Comparison of ENCODE assay signal across 15 cellular contexts in the genomic region with DNA sequence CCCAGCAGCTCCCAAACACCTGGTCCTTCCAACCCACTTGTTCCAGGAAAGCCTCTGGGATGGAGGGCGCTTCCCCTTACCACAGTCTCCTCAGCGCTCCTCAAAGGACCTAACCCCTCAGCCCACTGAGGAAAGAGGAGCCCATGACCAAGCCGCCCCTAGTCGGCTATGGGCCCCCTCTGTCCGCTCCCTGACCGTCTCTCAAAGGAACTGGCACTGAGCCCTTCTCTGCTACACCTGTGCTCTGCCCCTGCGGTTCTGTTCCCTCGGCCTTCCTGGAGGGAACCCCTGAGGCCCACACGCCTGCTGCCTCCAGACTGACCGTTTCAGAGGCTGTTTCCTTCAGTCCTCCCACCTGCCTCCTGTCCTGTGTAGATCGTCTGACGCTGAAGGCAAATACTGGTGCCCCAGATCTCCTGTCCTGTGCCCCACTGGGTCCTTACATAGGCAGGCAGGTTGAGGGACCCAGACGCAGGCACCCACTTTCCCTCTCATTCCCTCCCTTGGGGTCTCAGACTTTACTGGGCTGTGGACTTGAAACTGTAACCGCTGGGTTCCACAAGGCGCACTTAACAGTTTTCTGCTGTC. TPM values are rescaled to one million over a fixed set of nuclear protein-coding genes. Genes with fewer than 3 reads are reported as not detected.
DNase-seq lines count a peak whose midpoint lies in the region; ATAC-seq, FAIRE-seq and TF ChIP-seq lines count a peak whose summit lies in the region.
"Had no signal": no experiment of that assay in that cellular context is flagged by ENCODE, and none has a peak within 500 bp of the region (broad histone marks: within the 10 kb centered on the region; RNA-seq: fewer than 3 reads in every experiment).

No MANE protein-coding gene starts in this region.

- POLR2A ChIA-PET in Panc1 (lab: Charles Lee) = no interaction called here

- peaks cover 56% of the 10 kb centered on the region for H3K27me3 Mint-ChIP-seq in activated CD4-positive, alpha-beta T cell treated with anti-CD3 and anti-CD28 coated beads, Interleukin-2, amount 10 ng/mL, durations not matched to agents 24 days and 14 days
- H3K27me3 Mint-ChIP-seq in neural crest cell (ENCODE audit: low read depth) = peaks cover 90% of the 10 kb centered on the region

- H3K9ac ChIP-seq in kidney (ENCODE audit: low read length in 2 of 2) = no peak overlapping the region

- CTCF ChIA-PET in Panc1 (lab: Charles Lee) = interaction anchor here (1.2 kb wide), 1 partner anchor 23 kb away, joined by 3 read pairs; no protein-coding TSS in a partner anchor

- H3K36me3 Mint-ChIP-seq in activated CD4-positive, alpha-beta T cell treated with anti-CD3 and anti-CD28 coated beads, Interleukin-2, amount 10 ng/mL, durations not matched to agents 24 days and 14 days (ENCODE audit: low read depth) = no peaks in the 10 kb centered on the region
- no peaks in the 10 kb centered on the region for H3K36me3 Mint-ChIP-seq in neural crest cell (ENCODE audit: low read depth)

- 76 to 80% methylated on average over 15 of the region's 15 CpGs for WGBS in esophagus, 2 donors

- no peak for DNase-seq in activated CD4-positive, alpha-beta T cell treated with anti-CD3 and anti-CD28 coated beads, Interleukin-2, amount 10 ng/mL, durations not matched to agents 24 days and 14 days
- DNase-seq in activated CD4-positive, alpha-beta T cell treated with anti-CD3 and anti-CD28 coated beads, Interleukin-2, amount 50 U/mL, for 4 hours = no peak
- DNase-seq in Panc1 (ENCODE audit: low read depth, low spot score) (no peak), neural crest cell (ENCODE audit: low read depth, low spot score) (no peak), kidney (no peak), GM20000 (ENCODE audit: low spot score) (no peak), T-helper 9 cell (no peak)
- DNase-seq: dermis blood vessel endothelial cell, DMS 273 treated with DMSO at 0.1 percent for 48 hours, MM.1S, ovary, uterus had no signal

- no peak for ATAC-seq in Panc1
- ATAC-seq: A549, gastroesophageal sphincter had no signal

- H3K4me1 Mint-ChIP-seq in activated CD4-positive, alpha-beta T cell treated with anti-CD3 and anti-CD28 coated beads, Interleukin-2, amount 10 ng/mL, durations not matched to agents 24 days and 14 days = peaks cover 9% of the 10 kb centered on the region
- peaks cover 8% of the 10 kb centered on the region for H3K4me1 Mint-ChIP-seq in neural crest cell

- intact Hi-C loops in activated CD4-positive, alpha-beta T cell treated with anti-CD3 and anti-CD28 coated beads, Interleukin-2, amount 10 ng/mL, durations not matched to agents 24 days and 14 days (cut with micrococcal nuclease) = loop anchor here (5.0 kb wide), 1 partner anchor 231 kb away; the partner anchor contains the start of gene ATRN
- intact Hi-C loops in Panc1 (cut with micrococcal nuclease; ENCODE audit: unreplicated experiment) = no loop called here
- intact Hi-C loops in kidney (cut with DNase I) = no loop called here

- FAIRE-seq in kidney (lab: Jason Lieb, UNC) = no peak
- FAIRE-seq: A549 had no signal

- H3K9me3 ChIP-seq in Panc1 (ENCODE audit: control insufficient read depth, insufficient read depth, low read depth, low read length) = no peaks in the 10 kb centered on the region
- no peaks in the 10 kb centered on the region for H3K9me3 ChIP-seq in esophagus (ENCODE audit: control insufficient read depth in 2 of 2, insufficient read depth in 1 of 2, low read depth in 1 of 2, low read length in 1 of 2)
- no peaks in the 10 kb centered on the region for H3K9me3 ChIP-seq in kidney (ENCODE audit: control insufficient read depth in 1 of 2, low read length in 2 of 2)
- H3K9me3 ChIP-seq: A549, gastroesophageal sphincter, ovary, uterus had no signal

- H3K27ac Mint-ChIP-seq in activated CD4-positive, alpha-beta T cell treated with anti-CD3 and anti-CD28 coated beads, Interleukin-2, amount 10 ng/mL, durations not matched to agents 24 days and 14 days = no peak overlapping the region
- no peak overlapping the region for H3K27ac Mint-ChIP-seq in neural crest cell (ENCODE audit: unreplicated experiment)

- TF ChIP-seq CTCF in Panc1 (IDR thresholded peaks at IDR 0.05) (no peak), neural crest cell (conservative IDR thresholded peaks at IDR 0.05) (no peak), kidney (IDR thresholded peaks at IDR 0.05; ENCODE audit: borderline replicate concordance, extremely low read depth, insufficient read depth) (no peak), GM20000 (IDR thresholded peaks at IDR 0.05; ENCODE audit: extremely low read depth, missing control alignments) (no peak)

- H3K4me1 ChIP-seq in Panc1 (ENCODE audit: control insufficient read depth, insufficient read depth, low read length) (peaks cover 19% of the 10 kb centered on the region), esophagus (ENCODE audit: control insufficient read depth in 2 of 2, insufficient read depth in 2 of 2, low read length in 1 of 2) (peaks cover 0 to 14% of the 10 kb centered on the region in 2 donors), kidney (ENCODE audit: control insufficient read depth in 1 of 2, insufficient read depth in 1 of 2, low read depth in 1 of 2, low read length in 2 of 2) (peaks cover 0 to 2% of the 10 kb centered on the region in 2 donors)

- in situ Hi-C loops in Panc1 (cut with HindIII; ENCODE audit: low pct_unique_long_range_greater_than_20kb, low sequenced_read_pairs) = no loop called here

- H3K27ac ChIP-seq in Panc1 (ENCODE audit: low read length) = peak overlapping the region; percentile 20; the same call in 1 of the 2 replicates
- H3K27ac ChIP-seq in esophagus (ENCODE audit: low read depth in 2 of 2, low read length in 1 of 2) = no peak overlapping the region
- H3K27ac ChIP-seq in kidney (ENCODE audit: low read depth in 2 of 2, low read length in 2 of 2) = no peak overlapping the region
- H3K27ac ChIP-seq: ovary, uterus had no signal

- no TSS peak for BruUV-seq in Panc1 (replicated peaks; lab: Mats Ljungman, UMichigan)

- peak overlapping the region; percentile 49 for H3K4me3 Mint-ChIP-seq in activated CD4-positive, alpha-beta T cell treated with anti-CD3 and anti-CD28 coated beads, Interleukin-2, amount 10 ng/mL, durations not matched to agents 24 days and 14 days
- H3K4me3 Mint-ChIP-seq in neural crest cell = peak overlapping the region; percentile 79

- H3K36me3 ChIP-seq in Panc1 (ENCODE audit: control insufficient read depth, insufficient read depth, low read length) (no peaks in the 10 kb centered on the region; the same call in 1 of the 2 replicates), esophagus (ENCODE audit: control insufficient read depth in 2 of 2, insufficient read depth in 2 of 2, low read length in 1 of 2) (no peaks in the 10 kb centered on the region), kidney (ENCODE audit: control insufficient read depth in 1 of 2, insufficient read depth in 2 of 2, low read length in 2 of 2) (no peaks in the 10 kb centered on the region)
- H3K36me3 ChIP-seq: gastroesophageal sphincter, ovary, uterus had no signal

- no peaks in the 10 kb centered on the region for H3K27me3 ChIP-seq in Panc1 (ENCODE audit: control insufficient read depth, insufficient read depth, low read length)
- H3K27me3 ChIP-seq in esophagus (ENCODE audit: control insufficient read depth in 1 of 2, insufficient read depth in 2 of 2, low read length in 2 of 2) = peaks cover 0 to 4% of the 10 kb centered on the region in 2 donors

- H3K4me3 ChIP-seq in Panc1 (ENCODE audit: low read depth in 2 of 2, low read length in 2 of 2) (peak overlapping the region in 1 of 2 experiments; percentile 85; a peak in 1 of 4 replicates), esophagus (ENCODE audit: low read depth in 1 of 2, low read length in 2 of 2) (peak overlapping the region; percentile 68 to 84), kidney (ENCODE audit: low read length in 2 of 2) (no peak overlapping the region)
- H3K4me3 ChIP-seq: A549, ovary, uterus had no signal

- H3K9me3 Mint-ChIP-seq in activated CD4-positive, alpha-beta T cell treated with anti-CD3 and anti-CD28 coated beads, Interleukin-2, amount 10 ng/mL, durations not matched to agents 24 days and 14 days = no peaks in the 10 kb centered on the region
- no peaks in the 10 kb centered on the region for H3K9me3 Mint-ChIP-seq in neural crest cell

RNA-seq across cellular contexts. Expression of gene SLC4A11, which starts 1.9 kb away (rescaled TPM):
- 1.9 and 2.4 TPM in 2 replicates for total RNA-seq in activated CD4-positive, alpha-beta T cell treated with anti-CD3 and anti-CD28 coated beads, Interleukin-2, amount 10 ng/mL, durations not matched to agents 24 days and 14 days
- total RNA-seq in Panc1 (2021; ENCODE audit: unreplicated experiment) (144 TPM), neural crest cell (0.55 and 0.89 TPM in 2 replicates), kidney (7.6 TPM)
- polyA plus RNA-seq in Panc1 (2012; ENCODE audit: insufficient read length) = 276 TPM
- polyA plus RNA-seq in esophagus (10 to 100 TPM; 11.5 to 19.8 TPM), kidney (ENCODE audit: insufficient read depth, low read depth, low replicate concordance) (14.8 TPM)

RNA-seq across cellular contexts. Expression of gene ITPA, which starts 31.6 kb away (rescaled TPM):
- 102 and 103 TPM in 2 replicates for total RNA-seq in activated CD4-positive, alpha-beta T cell treated with anti-CD3 and anti-CD28 coated beads, Interleukin-2, amount 10 ng/mL, durations not matched to agents 24 days and 14 days
- total RNA-seq in Panc1 (2021; ENCODE audit: unreplicated experiment) (107 TPM), neural crest cell (58.7 and 67.0 TPM in 2 replicates), kidney (59.7 TPM)
- polyA plus RNA-seq in Panc1 (2012; ENCODE audit: insufficient read length) = 111 TPM
- polyA plus RNA-seq in esophagus (10 to 100 TPM; 55.8 to 73.5 TPM), kidney (ENCODE audit: insufficient read depth, low read depth, low replicate concordance) (81.1 TPM)

RNA-seq across cellular contexts. Expression of gene DDRGK1, which starts 36.4 kb away (rescaled TPM):
- 59.0 and 70.0 TPM in 2 replicates for total RNA-seq in activated CD4-positive, alpha-beta T cell treated with anti-CD3 and anti-CD28 coated beads, Interleukin-2, amount 10 ng/mL, durations not matched to agents 24 days and 14 days
- total RNA-seq in Panc1 (2021; ENCODE audit: unreplicated experiment) (65.5 TPM), neural crest cell (56.6 and 57.2 TPM in 2 replicates), kidney (81.8 TPM)
- 101 TPM for polyA plus RNA-seq in Panc1 (2012; ENCODE audit: insufficient read length)
- polyA plus RNA-seq in esophagus (10 to 100 TPM; 24.0 to 45.8 TPM), kidney (ENCODE audit: insufficient read depth, low read depth, low replicate concordance) (92.5 TPM)

Comparison
In these comparisons a context has a peak if more than half of its experiments do, and no peak if none do; other contexts are left out.
1. H3K4me3 ChIP-seq: peak in esophagus (2 of 2); none in kidney (0 of 2).
2. RNA of gene SLC4A11, which starts 1.9 kb away (total RNA-seq): 144 TPM in Panc1 (single experiment); 7.6 TPM in kidney (single experiment), 1.9 to 2.4 TPM in activated CD4-positive, alpha-beta T cell treated with anti-CD3 and anti-CD28 coated beads, Interleukin-2, amount 10 ng/mL, durations not matched to agents 24 days and 14 days and 0.55 to 0.89 TPM in neural crest cell; every median in the first group is over 10 times any median in the second.